ENCODE assay signal across 19 cellular contexts in genomic region chr1:221521686-221522085, GRCh38.
DNase-seq lines count a peak whose midpoint lies in the region; ATAC-seq, FAIRE-seq and TF ChIP-seq lines count a peak whose summit lies in the region.
"Had no signal": no experiment of that assay in that cellular context is flagged by ENCODE, and none has a peak within 500 bp of the region (broad histone marks: within the 10 kb centered on the region; RNA-seq: fewer than 3 reads in every experiment).

No MANE protein-coding gene starts in this region.

- FAIRE-seq in GM12891 (lab: Jason Lieb, UNC) (peak; percentile 9), GM18507 (lab: Jason Lieb, UNC) (peak; percentile 12)
- FAIRE-seq: GM12878 had no signal

- no peaks in the 10 kb centered on the region for H3K27me3 Mint-ChIP-seq in activated T-helper 17 cell treated with anti-CD3 and anti-CD28 coated beads, Interleukin-2, amount 50 U/mL, for 72 hours
- H3K27me3 Mint-ChIP-seq in natural killer cell treated with Interleukin-12 subunit alpha and Interleukin-12 subunit beta and Interleukin-15 and Interleukin-18, amount 100 ng/mL, for 72 hours = no peaks in the 10 kb centered on the region

- DNase-seq in GM12891 (ENCODE audit: insufficient read length, low spot score) (no peak), GM18507 (ENCODE audit: extremely low spot score, insufficient read length, low read depth) (no peak), SKM-1 (lab: John Stamatoyannopoulos, UW; ENCODE audit: unreplicated experiment) (no peak), DMS79 treated with DMSO at 0.1 percent for 48 hours (lab: John Stamatoyannopoulos, UW) (no peak)
- peak; percentile 81 for DNase-seq in natural killer cell treated with Interleukin-12 subunit alpha and Interleukin-12 subunit beta and Interleukin-15 and Interleukin-18, amount 100 ng/mL, for 72 hours (ENCODE audit: low spot score)
- DNase-seq: ACHN; CD4-positive, alpha-beta T cell; COR-L47; DMS79; IMR-90; NCI-H1105; NCI-H2081 treated with DMSO at 0.1 percent for 48 hours; NCI-H446 treated with DMSO at 0.1 percent for 48 hours; NCI-H526 treated with DMSO at 0.1 percent for 48 hours; PC-3; SHP77 treated with DMSO at 0.1 percent for 48 hours had no signal

- H3K27ac Mint-ChIP-seq in activated T-helper 17 cell treated with anti-CD3 and anti-CD28 coated beads, Interleukin-2, amount 50 U/mL, for 72 hours = peak overlapping the region; percentile 2
- peak overlapping the region; percentile 100 for H3K27ac Mint-ChIP-seq in natural killer cell treated with Interleukin-12 subunit alpha and Interleukin-12 subunit beta and Interleukin-15 and Interleukin-18, amount 100 ng/mL, for 72 hours
- H3K27ac Mint-ChIP-seq: CD4-positive, alpha-beta T cell had no signal

- peak; percentile 23 for ATAC-seq in activated T-helper 17 cell treated with anti-CD3 and anti-CD28 coated beads, Interleukin-2, amount 50 U/mL, for 72 hours (replicated peaks)
- ATAC-seq in natural killer cell treated with Interleukin-12 subunit alpha and Interleukin-12 subunit beta and Interleukin-15 and Interleukin-18, amount 100 ng/mL, for 72 hours = peak; percentile 83 to 86
- no peak for ATAC-seq in HG03175 (IDR thresholded peaks at IDR 0.05; ENCODE audit: unreplicated experiment)
- ATAC-seq: GM12878, PC-3 had no signal

- no peak for TF ChIP-seq POLR2A in GM12891 (IDR thresholded peaks at IDR 0.05; ENCODE audit: low read depth, low read length)

- no peaks in the 10 kb centered on the region for H3K4me1 Mint-ChIP-seq in activated T-helper 17 cell treated with anti-CD3 and anti-CD28 coated beads, Interleukin-2, amount 50 U/mL, for 72 hours
- peaks cover 67 to 70% of the 10 kb centered on the region in 2 donors for H3K4me1 Mint-ChIP-seq in natural killer cell treated with Interleukin-12 subunit alpha and Interleukin-12 subunit beta and Interleukin-15 and Interleukin-18, amount 100 ng/mL, for 72 hours (ENCODE audit: low read depth in 2 of 2)

- H3K9me3 Mint-ChIP-seq in activated T-helper 17 cell treated with anti-CD3 and anti-CD28 coated beads, Interleukin-2, amount 50 U/mL, for 72 hours = no peaks in the 10 kb centered on the region
- H3K9me3 Mint-ChIP-seq in natural killer cell treated with Interleukin-12 subunit alpha and Interleukin-12 subunit beta and Interleukin-15 and Interleukin-18, amount 100 ng/mL, for 72 hours = peaks cover 10% of the 10 kb centered on the region
- H3K9me3 Mint-ChIP-seq: CD4-positive, alpha-beta T cell had no signal

- H3K4me3 Mint-ChIP-seq in activated T-helper 17 cell treated with anti-CD3 and anti-CD28 coated beads, Interleukin-2, amount 50 U/mL, for 72 hours = no peak overlapping the region
- peak overlapping the region; percentile 89 for H3K4me3 Mint-ChIP-seq in natural killer cell treated with Interleukin-12 subunit alpha and Interleukin-12 subunit beta and Interleukin-15 and Interleukin-18, amount 100 ng/mL, for 72 hours
- H3K4me3 Mint-ChIP-seq: CD4-positive, alpha-beta T cell had no signal

- no peaks in the 10 kb centered on the region for H3K36me3 Mint-ChIP-seq in activated T-helper 17 cell treated with anti-CD3 and anti-CD28 coated beads, Interleukin-2, amount 50 U/mL, for 72 hours (ENCODE audit: low read depth)
- H3K36me3 Mint-ChIP-seq in natural killer cell treated with Interleukin-12 subunit alpha and Interleukin-12 subunit beta and Interleukin-15 and Interleukin-18, amount 100 ng/mL, for 72 hours = peaks cover 22% of the 10 kb centered on the region

TF ChIP-seq in GM12891, 5 proteins besides CTCF, POLR2A, EP300 and RAD21:
- TF ChIP-seq SPI1 (IDR thresholded peaks at IDR 0.05; ENCODE audit: low read depth, low read length) (no peak), POU2F2 (IDR thresholded peaks at IDR 0.05; ENCODE audit: low read depth, low read length) (no peak), POLR2AphosphoS5 (IDR thresholded peaks at IDR 0.05; ENCODE audit: low read depth, low read length) (no peak), TAF1 (IDR thresholded peaks at IDR 0.05; ENCODE audit: low read depth, low read length) (no peak), PAX5 (IDR thresholded peaks at IDR 0.05; ENCODE audit: insufficient read depth, low read length, severe bottlenecking) (no peak)
